ENCODE assay signal across 12 cellular contexts in the genomic region with DNA sequence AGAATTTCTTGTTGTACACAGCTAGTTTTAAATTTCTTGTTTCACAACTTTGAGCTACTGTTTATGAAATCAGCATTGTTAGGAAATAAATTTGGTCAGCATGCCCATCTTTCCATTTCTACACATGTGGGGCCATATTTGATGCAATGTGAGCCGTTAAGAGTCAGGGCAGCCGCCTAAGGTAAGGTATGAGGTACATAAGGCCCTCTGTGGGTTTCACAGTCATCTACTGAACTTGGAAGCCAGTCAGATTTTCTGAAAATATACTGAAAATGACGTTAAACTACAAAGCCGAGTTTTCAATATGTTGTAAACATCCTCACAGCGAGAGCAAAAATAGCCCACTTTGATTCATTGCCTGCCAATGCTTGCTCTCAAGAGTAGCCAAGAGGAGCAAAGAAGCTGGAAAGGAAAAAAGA.
A peak's percentile ranks its signal among the peaks of the same experiment; 100 is the strongest.
DNase-seq lines count a peak whose midpoint lies in the region; ATAC-seq and TF ChIP-seq lines count a peak whose summit lies in the region.
"Had no signal": no experiment of that assay in that cellular context is flagged by ENCODE, and none has a peak within 500 bp of the region (broad histone marks: within the 10 kb centered on the region; RNA-seq: fewer than 3 reads in every experiment).

No MANE protein-coding gene starts in this region.

- no peak overlapping the region for H2BK5ac ChIP-seq in mesenchymal stem cell (ENCODE audit: low read depth, low read length, poor library complexity, severe bottlenecking)

- no peak overlapping the region for H3K14ac ChIP-seq in mesenchymal stem cell (ENCODE audit: low read length in 2 of 2)

- peak overlapping the region; percentile 73 for H2BK120ac ChIP-seq in mesenchymal stem cell (ENCODE audit: low read depth, low read length)

- no peak overlapping the region for H2BK15ac ChIP-seq in mesenchymal stem cell (ENCODE audit: low read depth, poor library complexity, severe bottlenecking)

- H3K9ac ChIP-seq in mesenchymal stem cell (ENCODE audit: low read length) = peak overlapping the region; percentile 79

- no peaks in the 10 kb centered on the region for H3K27me3 ChIP-seq in mesenchymal stem cell (ENCODE audit: control insufficient read depth in 1 of 2, insufficient read depth in 1 of 2, low read length in 2 of 2)

- no peaks in the 10 kb centered on the region for H3K36me3 ChIP-seq in mesenchymal stem cell (ENCODE audit: control insufficient read depth in 1 of 2, insufficient read depth in 2 of 2, low read depth in 1 of 2, low read length in 2 of 2)

- H2AFZ ChIP-seq in mesenchymal stem cell (ENCODE audit: low read depth, low read length) = no peak overlapping the region

- peak; percentile 3 for DNase-seq in GM12865 (ENCODE audit: low read depth)
- DNase-seq in caudate nucleus (lab: John Stamatoyannopoulos, UW) = peak in 2 of 61 donors; percentile 5 to 29
- peak; percentile 88 for DNase-seq in mesenchymal stem cell
- DNase-seq in DMS153 (lab: John Stamatoyannopoulos, UW) = no peak
- DNase-seq in NCI-H2081 (lab: John Stamatoyannopoulos, UW) = no peak
- DNase-seq: activated naive CD8-positive, alpha-beta T cell treated with anti-CD3 and anti-CD28 coated beads for 36 hours; effector CD8-positive, alpha-beta T cell; Karpas-422; small intestine had no signal

- H2AK5ac ChIP-seq in mesenchymal stem cell (ENCODE audit: low read length, severe bottlenecking) = no peak overlapping the region

- H4K8ac ChIP-seq in mesenchymal stem cell (ENCODE audit: low read length) = no peak overlapping the region

- H3K23ac ChIP-seq in mesenchymal stem cell (ENCODE audit: low read length in 2 of 2) = no peak overlapping the region

- no peak overlapping the region for H3K4me3 ChIP-seq in GM12865 (ENCODE audit: low read depth, low read length)
- H3K4me3 ChIP-seq in mesenchymal stem cell (ENCODE audit: insufficient read depth in 1 of 2, low read depth in 1 of 2, low read length in 2 of 2) = peak overlapping the region in 1 of 2 experiments; percentile 35
- H3K4me3 ChIP-seq in skin epidermis = peak overlapping the region in 1 of 7 experiments; percentile 10

- peak overlapping the region in 1 of 2 experiments; percentile 64 for H3K18ac ChIP-seq in mesenchymal stem cell (ENCODE audit: low read depth in 1 of 2, low read length in 2 of 2)

- peak overlapping the region; percentile 37 for H3K27ac ChIP-seq in caudate nucleus (ENCODE audit: low read depth, low read length)
- H3K27ac ChIP-seq in mesenchymal stem cell (ENCODE audit: low read length, poor library complexity, severe bottlenecking) = no peak overlapping the region
- H3K27ac ChIP-seq in skin epidermis = peak overlapping the region in 18 of 21 experiments; percentile 22 to 82 (median 59)

- H4K91ac ChIP-seq in mesenchymal stem cell (ENCODE audit: low read length) = no peak overlapping the region

- no peaks in the 10 kb centered on the region for H3K9me3 ChIP-seq in mesenchymal stem cell (ENCODE audit: control insufficient read depth, low read length)

- ATAC-seq in HG03045 (IDR thresholded peaks at IDR 0.05; ENCODE audit: unreplicated experiment) = no peak
- ATAC-seq in GM18870 (IDR thresholded peaks at IDR 0.05; ENCODE audit: unreplicated experiment) = no peak

- 5% methylated on average over 3 of the region's 5 CpGs for whole genome bisulfite sequencing in mesenchymal stem cell

- no peak overlapping the region for H3K4ac ChIP-seq in mesenchymal stem cell (ENCODE audit: low read depth in 1 of 2, low read length in 2 of 2)

- no peak overlapping the region for H3K4me2 ChIP-seq in mesenchymal stem cell (ENCODE audit: low read length, poor library complexity, severe bottlenecking)

- peaks cover 1% of the 10 kb centered on the region for H3K4me1 ChIP-seq in mesenchymal stem cell (ENCODE audit: control insufficient read depth, insufficient read depth, low read depth, low read length)

- TF ChIP-seq CTCF in GM12865 (IDR thresholded peaks at IDR 0.05; ENCODE audit: insufficient read depth, low read depth, low read length, missing control alignments) = no peak

- peak overlapping the region; percentile 55 to 59 for H2BK12ac ChIP-seq in mesenchymal stem cell (ENCODE audit: low read length in 2 of 2)

- H3K79me1 ChIP-seq in mesenchymal stem cell (replicated peaks; ENCODE audit: low read length, poor library complexity, severe bottlenecking) = no peaks in the 10 kb centered on the region

Comparison
In these comparisons a context has a peak if more than half of its experiments do, and no peak if none do; other contexts are left out.
1. DNase-seq: peak in GM12865 (single experiment) and mesenchymal stem cell (single experiment); none in DMS153 (single experiment) and NCI-H2081 (0 of 2).